In the genomic region with DNA sequence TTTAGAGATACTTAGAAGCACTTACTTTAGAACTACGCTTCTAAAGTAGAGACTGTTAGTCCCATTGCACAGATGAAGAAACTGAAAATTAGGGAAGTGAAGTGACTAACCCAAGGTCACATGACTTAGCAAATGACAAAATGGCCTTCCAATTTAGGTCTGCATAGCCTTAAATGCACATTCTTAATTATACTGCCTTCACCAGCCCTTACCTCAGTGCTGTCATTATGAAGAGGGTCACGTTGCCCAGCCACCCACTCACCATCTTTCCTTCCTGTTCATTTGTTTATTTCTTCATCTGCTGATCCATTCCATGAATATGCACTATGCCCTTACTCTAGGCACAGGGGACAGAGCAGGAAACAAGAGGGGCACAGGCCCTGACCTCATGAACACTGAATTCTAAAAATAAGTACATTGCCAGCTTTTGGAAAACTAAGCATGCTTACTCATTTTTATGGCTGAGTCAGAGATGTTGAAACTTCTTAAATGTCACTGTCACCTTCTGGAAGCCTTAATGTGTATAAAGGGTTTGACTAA, we compare ENCODE assay signal across 8 cellular contexts. TPM values are rescaled to one million over a fixed set of nuclear protein-coding genes. Genes with fewer than 3 reads are reported as not detected.
A peak's percentile ranks its signal among the peaks of the same experiment; 100 is the strongest.
DNase-seq lines count a peak whose midpoint lies in the region; ATAC-seq and TF ChIP-seq lines count a peak whose summit lies in the region.

No MANE protein-coding gene starts in this region.

- H3K4me3 ChIP-seq in fibroblast of mammary gland (ENCODE audit: control insufficient read depth, low read depth, low read length) (no peak overlapping the region), transverse colon (no peak overlapping the region), suprapubic skin (no peak overlapping the region)

- H3K36me3 ChIP-seq in transverse colon, result no peaks in the 10 kb centered on the region
- no peaks in the 10 kb centered on the region for H3K36me3 ChIP-seq in suprapubic skin

- no peak for TF ChIP-seq EP300 in transverse colon (IDR thresholded peaks at IDR 0.05; ENCODE audit: low read depth)
- TF ChIP-seq EP300 in suprapubic skin (IDR thresholded peaks at IDR 0.05), result no peak

- DNase-seq in AG08395 (ENCODE audit: low spot score) (peak; percentile 53), SIG-M5 (lab: John Stamatoyannopoulos, UW) (peak; percentile 67), fibroblast of mammary gland (ENCODE audit: low read depth) (peak; percentile 88), transverse colon (no peak), GOT3 (lab: John Stamatoyannopoulos, UW) (no peak), suprapubic skin (ENCODE audit: low spot score in 2 of 2) (no peak), substantia nigra (lab: John Stamatoyannopoulos, UW) (no peak)

- H3K27me3 ChIP-seq in transverse colon (no peaks in the 10 kb centered on the region), suprapubic skin (no peaks in the 10 kb centered on the region)

- no peak for TF ChIP-seq CTCF in fibroblast of mammary gland (conservative IDR thresholded peaks at IDR 0.05; ENCODE audit: control insufficient read depth, insufficient read depth, low read depth, low read length)
- TF ChIP-seq CTCF in transverse colon (IDR thresholded peaks at IDR 0.05), result no peak
- TF ChIP-seq CTCF in suprapubic skin (IDR thresholded peaks at IDR 0.05), result no peak

- H3K27ac ChIP-seq in transverse colon (no peak overlapping the region), suprapubic skin (no peak overlapping the region), substantia nigra (ENCODE audit: low read depth, low read length, poor library complexity, severe bottlenecking) (no peak overlapping the region)

- intact Hi-C loops in transverse colon (cut with DNase I; ENCODE audit: low total_unique reads), result no loop called here

- WGBS in transverse colon (ENCODE audit: low coverage in 1 of 2), 2 donors, result 58 to 65% methylated on average over 2 of the region's 2 CpGs
- 80% methylated on average over 2 of the region's 2 CpGs for WGBS in suprapubic skin

- H3K4me1 ChIP-seq in transverse colon (no peaks in the 10 kb centered on the region), suprapubic skin (peaks cover 4% of the 10 kb centered on the region)

- in situ Hi-C loops in transverse colon (cut with MboI; ENCODE audit: low pct_ligation_motif_present in 1 of 4, low pct_unique_long_range_greater_than_20kb in 1 of 4, low sequenced_read_pairs in 3 of 4), result no loop called here

- peak; percentile 47 for ATAC-seq in GM21576 (IDR thresholded peaks at IDR 0.05; ENCODE audit: unreplicated experiment)

- H3K9me3 ChIP-seq in transverse colon, result no peaks in the 10 kb centered on the region
- no peaks in the 10 kb centered on the region for H3K9me3 ChIP-seq in suprapubic skin

- no peak for TF ChIP-seq POLR2A in transverse colon (IDR thresholded peaks at IDR 0.05)
- no peak for TF ChIP-seq POLR2A in suprapubic skin (IDR thresholded peaks at IDR 0.05)

RNA-seq across cellular contexts. Expression of gene HAVCR2, which starts 8.6 kb away (rescaled TPM):
- total RNA-seq in transverse colon (1 to 10 TPM in 3 of 4 donors, under 1 TPM in 1; 0.20 to 6.7 (median 3.2) TPM), suprapubic skin (1 to 10 TPM; 2.1 to 4.5 (median 3.5) TPM)

RNA-seq across cellular contexts. Expression of gene HAVCR1, which starts 41.3 kb away (rescaled TPM):
- total RNA-seq in transverse colon (1 to 10 TPM in 2 of 4 donors, under 1 TPM in 1, not detected in 1; 0.60 to 3.7 (median 2.9) TPM), suprapubic skin (not detected)

RNA-seq across cellular contexts. Expression of gene MED7, which starts 42.5 kb away (rescaled TPM):
- total RNA-seq in transverse colon (10 to 100 TPM in 2 of 4 donors, 1 to 10 TPM in 1, not detected in 1; 10.0 to 12.1 (median 11.0) TPM), suprapubic skin (10 to 100 TPM in 2 of 4 donors, 1 to 10 TPM in 2; 5.5 to 13.6 (median 8.9) TPM)

Comparison
In these comparisons a context has a peak if more than half of its experiments do, and no peak if none do; other contexts are left out.
1. DNase-seq: peak in AG08395 (single experiment), SIG-M5 (single experiment) and fibroblast of mammary gland (single experiment); none in transverse colon (single experiment), GOT3 (single experiment), suprapubic skin (0 of 2) and substantia nigra (0 of 49).